In genomic region chr16:1960665-1961630, GRCh38 we compare ENCODE assay signal across 9 cellular contexts. TPM values are rescaled to one million over a fixed set of nuclear protein-coding genes. Genes with fewer than 3 reads are reported as not detected.
DNase-seq lines count a peak whose midpoint lies in the region; ATAC-seq and TF ChIP-seq lines count a peak whose summit lies in the region.
"Had no signal": no experiment of that assay in that cellular context is flagged by ENCODE, and none has a peak within 500 bp of the region (broad histone marks: within the 10 kb centered on the region; RNA-seq: fewer than 3 reads in every experiment).

No MANE protein-coding gene starts in this region.

- CTCF ChIA-PET in CD4-positive, alpha-beta memory T cell (lab: Charles Lee; ENCODE audit: partially characterized antibody): interaction anchor here (1.1 to 3.3 kb wide), 4 partner anchors 10 to 179 kb away, joined by 4 to 18 read pairs (median 8); partner anchors contain the start of gene TBL3
- CTCF ChIA-PET in RWPE1 (lab: Yijun Ruan, JAX): interaction anchor here (0.6 kb wide), 1 partner anchor 134 kb away, joined by 3 read pairs; no protein-coding TSS in a partner anchor
- CTCF ChIA-PET in naive thymus-derived CD4-positive, alpha-beta T cell (lab: Charles Lee): interaction anchor here (1.2 kb wide), 1 partner anchor 9 kb away, joined by 5 read pairs; no protein-coding TSS in a partner anchor

- H3K36me3 Mint-ChIP-seq in CD4-positive, alpha-beta memory T cell: peaks cover 21 to 49% of the 10 kb centered on the region in 2 donors
- peaks cover 3 to 25% (median 10%) of the 10 kb centered on the region in 5 donors for H3K36me3 Mint-ChIP-seq in naive thymus-derived CD4-positive, alpha-beta T cell

- peaks cover 18% of the 10 kb centered on the region for H3K36me3 ChIP-seq in CD4-positive, alpha-beta memory T cell (ENCODE audit: insufficient read depth, low read length)
- H3K36me3 ChIP-seq in body of pancreas (replicated peaks in 1 of 2; ENCODE audit: insufficient read depth in 1 of 2, low read depth in 2 of 2): peaks cover 4 to 8% of the 10 kb centered on the region in 2 donors
- H3K36me3 ChIP-seq in naive thymus-derived CD4-positive, alpha-beta T cell (ENCODE audit: control insufficient read depth in 2 of 3, insufficient read depth in 3 of 3, low read length in 3 of 3): peaks cover 8 to 26% (median 10%) of the 10 kb centered on the region in 3 experiments

- H3K27ac ChIP-seq in CD4-positive, alpha-beta memory T cell (ENCODE audit: low read depth, low read length): peak overlapping the region; percentile 78
- H3K27ac ChIP-seq in RWPE1: peak overlapping the region; percentile 94
- H3K27ac ChIP-seq in body of pancreas: peak overlapping the region in 3 of 4 donors; percentile 15 to 85 (median 75)
- H3K27ac ChIP-seq in naive thymus-derived CD4-positive, alpha-beta T cell (ENCODE audit: low read depth, low read length): peak overlapping the region; percentile 92

- H3K9me3 ChIP-seq in CD4-positive, alpha-beta memory T cell (ENCODE audit: control insufficient read depth in 1 of 2, low read length in 2 of 2): no peaks in the 10 kb centered on the region
- H3K9me3 ChIP-seq in body of pancreas: no peaks in the 10 kb centered on the region
- H3K9me3 ChIP-seq in naive thymus-derived CD4-positive, alpha-beta T cell (ENCODE audit: control insufficient read depth in 2 of 3, low read length in 3 of 3): no peaks in the 10 kb centered on the region

- ATAC-seq in body of pancreas: no peak
- no peak for ATAC-seq in naive thymus-derived CD4-positive, alpha-beta T cell
- ATAC-seq in HG02610 (IDR thresholded peaks at IDR 0.05; ENCODE audit: unreplicated experiment): no peak

- no peak for TF ChIP-seq CTCF in HFF-Myc (IDR thresholded peaks at IDR 0.05; ENCODE audit: low read depth, low read length, missing control alignments)
- TF ChIP-seq CTCF in RWPE1 (conservative IDR thresholded peaks at IDR 0.05; ENCODE audit: low read depth): no peak
- TF ChIP-seq CTCF in body of pancreas (IDR thresholded peaks at IDR 0.05): no peak

- peaks cover 0 to 5% (median 0%) of the 10 kb centered on the region in 8 donors for H3K9me3 Mint-ChIP-seq in CD4-positive, alpha-beta memory T cell
- peaks cover 0 to 3% (median 0%) of the 10 kb centered on the region in 11 donors for H3K9me3 Mint-ChIP-seq in naive thymus-derived CD4-positive, alpha-beta T cell

- intact Hi-C loops in CD4-positive, alpha-beta memory T cell (cut with micrococcal nuclease): no loop called here
- intact Hi-C loops in body of pancreas (cut with DNase I): no loop called here
- intact Hi-C loops in naive thymus-derived CD4-positive, alpha-beta T cell (cut with micrococcal nuclease): loop anchor here (5.0 to 10.0 kb wide), 2 partner anchors 346 to 551 kb away; partner anchors contain the start of genes ATP6V0C (in 1 of the 2), CRAMP1 (in 1 of the 2) and IFT140 (in 1 of the 2)

- peak in 4 of 5 donors; percentile 35 to 63 (median 40) for DNase-seq in CD4-positive, alpha-beta memory T cell
- peak; percentile 46 for DNase-seq in HFF-Myc (ENCODE audit: extremely low read depth, low read depth)
- DNase-seq in RWPE1 (ENCODE audit: low spot score): no peak
- DNase-seq in body of pancreas: peak in 2 of 4 donors; percentile 20 to 46
- DNase-seq in naive thymus-derived CD4-positive, alpha-beta T cell: no peak
- DNase-seq in cortex of kidney (lab: John Stamatoyannopoulos, UW): no peak
- DNase-seq in activated gamma-delta T cell treated with Interleukin-2 at 50 U/mL for 16 hours: no peak

- H3K4me1 ChIP-seq in CD4-positive, alpha-beta memory T cell (ENCODE audit: insufficient read depth, low read length): peaks cover 57% of the 10 kb centered on the region
- peaks cover 50% of the 10 kb centered on the region for H3K4me1 ChIP-seq in body of pancreas
- H3K4me1 ChIP-seq in naive thymus-derived CD4-positive, alpha-beta T cell (ENCODE audit: control insufficient read depth in 2 of 2, insufficient read depth in 2 of 2, low read length in 2 of 2): peaks cover 31 to 45% of the 10 kb centered on the region in 2 donors

- H3K27ac Mint-ChIP-seq in CD4-positive, alpha-beta memory T cell: peak overlapping the region; percentile 86 to 99 (median 95)
- peak overlapping the region; percentile 82 to 95 (median 90) for H3K27ac Mint-ChIP-seq in naive thymus-derived CD4-positive, alpha-beta T cell

- H3K4me1 Mint-ChIP-seq in CD4-positive, alpha-beta memory T cell: peaks cover 30 to 66% (median 47%) of the 10 kb centered on the region in 4 donors
- peaks cover 21 to 48% (median 32%) of the 10 kb centered on the region in 7 donors for H3K4me1 Mint-ChIP-seq in naive thymus-derived CD4-positive, alpha-beta T cell

- WGBS in body of pancreas, 2 donors: 37 to 38% methylated on average over 20 of the region's 20 CpGs

- POLR2A ChIA-PET in CD4-positive, alpha-beta memory T cell (lab: Charles Lee; ENCODE audit: partially characterized antibody): interaction anchor here (0.6 to 9.4 kb wide), 19 partner anchors 10 to 625 kb away, joined by 3 to 99 read pairs (median 3); partner anchors contain the start of genes AMDHD2, GFER, MSRB1 and NOXO1
- POLR2A ChIA-PET in RWPE1 (lab: Yijun Ruan, JAX; ENCODE audit: low non-redundant PET): no interaction called here
- POLR2A ChIA-PET in naive thymus-derived CD4-positive, alpha-beta T cell (lab: Charles Lee): interaction anchor here (0.8 to 3.4 kb wide), 12 partner anchors 10 to 194 kb away, joined by 3 to 38 read pairs (median 3); partner anchors contain the start of genes MSRB1, NOXO1, TBL3 and TRAF7

- H3K27me3 ChIP-seq in CD4-positive, alpha-beta memory T cell (ENCODE audit: insufficient read depth, low read length): no peaks in the 10 kb centered on the region
- no peaks in the 10 kb centered on the region for H3K27me3 ChIP-seq in body of pancreas
- H3K27me3 ChIP-seq in naive thymus-derived CD4-positive, alpha-beta T cell (ENCODE audit: control insufficient read depth in 2 of 2, insufficient read depth in 2 of 2, low read length in 2 of 2): no peaks in the 10 kb centered on the region

- H3K4me3 ChIP-seq in CD4-positive, alpha-beta memory T cell (ENCODE audit: low read length in 2 of 2): peak overlapping the region; percentile 2 to 89
- H3K4me3 ChIP-seq in HFF-Myc (replicated peaks; ENCODE audit: low read depth, low read length) (peak overlapping the region; percentile 86), body of pancreas (no peak overlapping the region)
- H3K4me3 ChIP-seq in naive thymus-derived CD4-positive, alpha-beta T cell (ENCODE audit: low read length): peak overlapping the region; percentile 86

- H3K27me3 Mint-ChIP-seq in CD4-positive, alpha-beta memory T cell: no peaks in the 10 kb centered on the region
- peaks cover 0 to 2% (median 0%) of the 10 kb centered on the region in 5 donors for H3K27me3 Mint-ChIP-seq in naive thymus-derived CD4-positive, alpha-beta T cell

- TF ChIP-seq POLR2A in body of pancreas (IDR thresholded peaks at IDR 0.05): peak in 2 of 3 donors; percentile 30 to 38

- peak overlapping the region; percentile 88 to 94 (median 92) for H3K4me3 Mint-ChIP-seq in CD4-positive, alpha-beta memory T cell
- peak overlapping the region; percentile 85 to 97 (median 91) for H3K4me3 Mint-ChIP-seq in naive thymus-derived CD4-positive, alpha-beta T cell

RNA-seq across cellular contexts. Expression of gene NDUFB10, which starts 1.6 kb away (rescaled TPM):
- 10 to 100 TPM; 76.5 to 86.2 TPM for total RNA-seq in CD4-positive, alpha-beta memory T cell
- polyA plus RNA-seq in CD4-positive, alpha-beta memory T cell: 100 to 1,000 TPM; 205 to 223 TPM
- total RNA-seq in body of pancreas: 10 to 100 TPM; 39.2 to 86.1 TPM
- 100 to 1,000 TPM in 1 of 5 experiments, 10 to 100 TPM in 4; 40.0 to 114 (median 71.1) TPM for total RNA-seq in naive thymus-derived CD4-positive, alpha-beta T cell
- polyA plus RNA-seq in naive thymus-derived CD4-positive, alpha-beta T cell: 100 to 1,000 TPM; 166 to 180 TPM

RNA-seq across cellular contexts. Expression of gene RPS2, which starts 3.7 kb away (rescaled TPM):
- 1,000 to 10,000 TPM; 2,828 to 2,894 TPM for total RNA-seq in CD4-positive, alpha-beta memory T cell
- polyA plus RNA-seq in CD4-positive, alpha-beta memory T cell: 1,000 to 10,000 TPM; 6,382 to 6,826 TPM
- total RNA-seq in body of pancreas: 1,000 to 10,000 TPM; 2,300 to 2,472 TPM
- total RNA-seq in naive thymus-derived CD4-positive, alpha-beta T cell: 1,000 to 10,000 TPM; 2,562 to 3,376 (median 2,918) TPM
- polyA plus RNA-seq in naive thymus-derived CD4-positive, alpha-beta T cell: 1,000 to 10,000 TPM; 7,065 to 7,254 TPM

RNA-seq across cellular contexts. Expression of gene RNF151, which starts 5.7 kb away (rescaled TPM):
- not detected for total RNA-seq in CD4-positive, alpha-beta memory T cell
- polyA plus RNA-seq in CD4-positive, alpha-beta memory T cell: not detected
- total RNA-seq in body of pancreas: not detected
- total RNA-seq in naive thymus-derived CD4-positive, alpha-beta T cell: under 1 TPM in 1 of 5 experiments, not detected in 4; 0.51 TPM
- polyA plus RNA-seq in naive thymus-derived CD4-positive, alpha-beta T cell: not detected

RNA-seq across cellular contexts. Expression of gene RPL3L, which starts 6.5 kb away (rescaled TPM):
- total RNA-seq in CD4-positive, alpha-beta memory T cell: not detected
- polyA plus RNA-seq in CD4-positive, alpha-beta memory T cell: not detected
- total RNA-seq in body of pancreas: 10 to 100 TPM in 1 of 2 donors, not detected in 1; 16.5 TPM
- not detected for total RNA-seq in naive thymus-derived CD4-positive, alpha-beta T cell
- not detected for polyA plus RNA-seq in naive thymus-derived CD4-positive, alpha-beta T cell
- total RNA-seq: T-helper 1 cell treated with Interleukin-12 subunit alpha and Interleukin-12 subunit beta and Interleukin-4 antibody, amounts not matched to agents 30 ng/mL and 1 ng/mL, for 36 hours had no signal

RNA-seq across cellular contexts. Expression of gene TBL3, which starts 10.9 kb away (rescaled TPM):
- 10 to 100 TPM; 33.2 to 35.0 TPM for total RNA-seq in CD4-positive, alpha-beta memory T cell
- 10 to 100 TPM; 44.1 to 47.6 TPM for polyA plus RNA-seq in CD4-positive, alpha-beta memory T cell
- 10 to 100 TPM; 38.9 to 40.7 TPM for total RNA-seq in body of pancreas
- total RNA-seq in naive thymus-derived CD4-positive, alpha-beta T cell: 10 to 100 TPM; 17.2 to 45.2 (median 27.6) TPM
- polyA plus RNA-seq in naive thymus-derived CD4-positive, alpha-beta T cell: 10 to 100 TPM; 59.4 to 89.8 TPM

Comparison
In these comparisons a context has a peak if more than half of its experiments do, and no peak if none do; other contexts are left out.
1. DNase-seq: peak in CD4-positive, alpha-beta memory T cell (4 of 5) and HFF-Myc (single experiment); none in RWPE1 (single experiment), naive thymus-derived CD4-positive, alpha-beta T cell (0 of 9), cortex of kidney (single experiment) and activated gamma-delta T cell treated with Interleukin-2 at 50 U/mL for 16 hours (single experiment).
2. H3K4me3 ChIP-seq: peak in CD4-positive, alpha-beta memory T cell (2 of 2), HFF-Myc (single experiment) and naive thymus-derived CD4-positive, alpha-beta T cell (single experiment); none in body of pancreas (0 of 2).
3. intact Hi-C loops: an anchor here in naive thymus-derived CD4-positive, alpha-beta T cell (5.0 to 10.0 kb wide); none called in CD4-positive, alpha-beta memory T cell and body of pancreas.
4. Peak in every context shown above with its lines, with median percentiles within 50 percentile points of each other: H3K27ac ChIP-seq.